9 cellular contexts compared by ENCODE assay signal in the genomic region with DNA sequence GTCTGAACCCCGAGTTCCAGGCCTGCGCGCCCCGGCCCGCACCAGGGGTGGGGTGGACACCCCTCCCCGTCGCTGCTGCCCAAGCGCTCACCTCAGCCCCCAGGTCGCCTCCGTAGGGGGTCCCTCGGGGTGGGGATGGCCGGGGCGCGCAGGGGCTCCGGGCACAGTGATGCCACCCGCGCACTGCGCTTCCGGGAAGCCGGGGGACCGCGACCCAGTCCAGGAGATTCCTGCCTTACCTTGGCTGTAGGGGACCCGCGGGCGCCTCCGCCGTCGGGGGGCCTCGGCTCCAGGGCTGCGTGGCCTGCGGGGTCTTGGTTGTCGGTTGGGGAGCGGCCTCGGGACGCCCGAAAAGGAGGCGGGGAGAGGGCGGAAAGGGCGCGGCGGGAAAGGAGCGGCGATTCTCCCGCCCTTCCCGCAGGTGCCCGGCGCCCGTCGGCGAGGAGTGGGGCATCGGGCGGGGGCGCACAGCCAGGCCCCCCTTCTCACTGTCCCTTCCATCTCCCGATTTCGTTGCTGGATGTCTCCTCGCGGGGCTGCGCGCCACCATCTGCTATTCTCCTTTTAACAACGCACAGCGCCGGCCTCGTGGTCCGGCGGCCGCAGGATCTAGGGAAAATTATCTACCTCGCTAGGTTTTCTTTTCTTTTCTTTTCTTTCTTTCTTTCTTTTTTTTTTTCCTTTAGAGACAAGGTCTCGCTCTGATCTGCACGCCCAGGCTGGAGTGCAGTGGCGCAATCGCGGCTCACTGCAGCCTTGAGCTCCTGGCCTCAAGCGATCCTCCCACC. TPM values are rescaled to one million over a fixed set of nuclear protein-coding genes. Genes with fewer than 3 reads are reported as not detected.
DNase-seq lines count a peak whose midpoint lies in the region; ATAC-seq, FAIRE-seq and TF ChIP-seq lines count a peak whose summit lies in the region.
"Had no signal": no experiment of that assay in that cellular context is flagged by ENCODE, and none has a peak within 500 bp of the region (broad histone marks: within the 10 kb centered on the region; RNA-seq: fewer than 3 reads in every experiment).

Gene KEAP1, minus strand, starts transcription at position 355 of the 788 bp plus-strand sequence. CDS start 3,323 bp downstream, outside the sequence.

- no peaks in the 10 kb centered on the region for H3K9me3 ChIP-seq in HEK293 (ENCODE audit: control insufficient read depth, insufficient read depth, low read depth, low read length)

- peak in 1 of 2 donors; percentile 39 for ATAC-seq in activated T-cell treated with anti-CD3 and anti-CD28 coated beads, Interleukin-2, amount 50 U/mL, for 72 hours (replicated peaks in 1 of 2)

- CTCF ChIA-PET in HEK293 (lab: Yijun Ruan, JAX) = no interaction called here

- TF ChIP-seq CTCF in HEK293 (tag by site-specific recombination; IDR thresholded peaks at IDR 0.05) = no peak
- TF ChIP-seq CTCF in fibroblast of the aortic adventitia (IDR thresholded peaks at IDR 0.05; ENCODE audit: insufficient read depth, low read length) = no peak
- no peak for TF ChIP-seq CTCF in nephron progenitor cell (IDR thresholded peaks at IDR 0.05)

- peak within 1 kb of the TSS; percentile 94 for H3K27ac ChIP-seq in HEK293 (ENCODE audit: extremely low read depth, low read depth, low read length)

- peaks cover 4% of the 10 kb centered on the region; the same call in 1 of the 2 replicates for H3K4me1 ChIP-seq in HEK293 (ENCODE audit: control insufficient read depth, insufficient read depth, low read length)

- H3K4me3 ChIP-seq in GM08714 (ENCODE audit: low read length) (peak within 1 kb of the TSS; percentile 85), HEK293 (ENCODE audit: low read depth, low read length) (peak within 1 kb of the TSS; percentile 85), fibroblast of the aortic adventitia (ENCODE audit: low read depth, low read length) (peak within 1 kb of the TSS; percentile 92)

- no peaks in the 10 kb centered on the region for H3K27me3 Mint-ChIP-seq in activated T-cell treated with anti-CD3 and anti-CD28 coated beads, Interleukin-2, amount 50 U/mL, for 72 hours (ENCODE audit: low read depth)
- no peaks in the 10 kb centered on the region for H3K27me3 Mint-ChIP-seq in nephron progenitor cell (ENCODE audit: low read depth, poor library complexity)

- H3K9me3 Mint-ChIP-seq in activated T-cell treated with anti-CD3 and anti-CD28 coated beads, Interleukin-2, amount 50 U/mL, for 72 hours = no peaks in the 10 kb centered on the region
- no peaks in the 10 kb centered on the region for H3K9me3 Mint-ChIP-seq in nephron progenitor cell

- H3K36me3 Mint-ChIP-seq in activated T-cell treated with anti-CD3 and anti-CD28 coated beads, Interleukin-2, amount 50 U/mL, for 72 hours (ENCODE audit: insufficient read depth in 2 of 2) = peaks cover 9 to 10% of the 10 kb centered on the region in 2 donors
- peaks cover 19% of the 10 kb centered on the region for H3K36me3 Mint-ChIP-seq in nephron progenitor cell (ENCODE audit: low read depth)

- H3K27ac Mint-ChIP-seq in activated T-cell treated with anti-CD3 and anti-CD28 coated beads, Interleukin-2, amount 50 U/mL, for 72 hours = peak within 1 kb of the TSS; percentile 98
- peak within 1 kb of the TSS; percentile 51 for H3K27ac Mint-ChIP-seq in nephron progenitor cell

- peak within 1 kb of the TSS; percentile 96 to 97 for H3K4me3 Mint-ChIP-seq in activated T-cell treated with anti-CD3 and anti-CD28 coated beads, Interleukin-2, amount 50 U/mL, for 72 hours
- H3K4me3 Mint-ChIP-seq in nephron progenitor cell = peak within 1 kb of the TSS; percentile 89

- H3K36me3 ChIP-seq in HEK293 (ENCODE audit: control insufficient read depth in 2 of 2, insufficient read depth in 1 of 2, low read length in 2 of 2) = peaks cover 8 to 23% of the 10 kb centered on the region in 2 experiments; a peak in 2 of 3 replicates

- POLR2A ChIA-PET in HEK293 (lab: Yijun Ruan, JAX) = interaction anchor here (0.6 to 0.7 kb wide), 4 partner anchors 23 to 247 kb away, joined by 3 to 4 read pairs (median 4); partner anchors contain the start of gene CDKN2D

- FAIRE-seq in urothelium cell line (lab: Jason Lieb, UNC) = no peak
- FAIRE-seq: colon had no signal

- DNase-seq in NCI-H1105 (lab: John Stamatoyannopoulos, UW) (peak; percentile 36), fibroblast of the aortic adventitia (ENCODE audit: low read depth) (peak; percentile 18), nephron progenitor cell (peak; percentile 55), urothelium cell line (ENCODE audit: low spot score) (peak; percentile 32), NCI-H1930 (lab: John Stamatoyannopoulos, UW) (no peak)
- peak; percentile 41 to 60 for DNase-seq in activated T-cell treated with anti-CD3 and anti-CD28 coated beads, Interleukin-2, amount 50 U/mL, for 72 hours

- peaks cover 43% of the 10 kb centered on the region for H3K4me1 Mint-ChIP-seq in activated T-cell treated with anti-CD3 and anti-CD28 coated beads, Interleukin-2, amount 50 U/mL, for 72 hours (ENCODE audit: low read depth)
- peaks cover 17% of the 10 kb centered on the region for H3K4me1 Mint-ChIP-seq in nephron progenitor cell

TF ChIP-seq in HEK293, 187 proteins besides CTCF, POLR2A, EP300 and RAD21 (continues in another document):
- TF ChIP-seq, protein P1, sequence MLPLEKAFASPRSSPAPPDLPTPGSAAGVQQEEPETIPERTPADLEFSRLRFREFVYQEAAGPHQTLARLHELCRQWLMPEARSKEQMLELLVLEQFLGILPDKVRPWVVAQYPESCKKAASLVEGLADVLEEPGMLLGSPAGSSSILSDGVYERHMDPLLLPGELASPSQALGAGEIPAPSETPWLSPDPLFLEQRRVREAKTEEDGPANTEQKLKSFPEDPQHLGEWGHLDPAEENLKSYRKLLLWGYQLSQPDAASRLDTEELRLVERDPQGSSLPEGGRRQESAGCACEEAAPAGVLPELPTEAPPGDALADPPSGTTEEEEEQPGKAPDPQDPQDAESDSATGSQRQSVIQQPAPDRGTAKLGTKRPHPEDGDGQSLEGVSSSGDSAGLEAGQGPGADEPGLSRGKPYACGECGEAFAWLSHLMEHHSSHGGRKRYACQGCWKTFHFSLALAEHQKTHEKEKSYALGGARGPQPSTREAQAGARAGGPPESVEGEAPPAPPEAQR (tag by site-specific recombination; IDR thresholded peaks at IDR 0.05) = 0 out of 2 replicates have a peak, but pooled peaks have one; percentile 37
- TF ChIP-seq YY2 (tag by site-specific recombination; IDR thresholded peaks at IDR 0.05) (0 out of 2 replicates have a peak, but pooled peaks have one; percentile 3), GLIS1 (tag by site-specific recombination; IDR thresholded peaks at IDR 0.05) (peak; percentile 90), ZNF266 (tag by site-specific recombination; IDR thresholded peaks at IDR 0.05; ENCODE audit: low read depth) (no peak), HOXD13 (CRISPR knock-in tag; IDR thresholded peaks at IDR 0.05; ENCODE audit: borderline replicate concordance) (no peak)
- TF ChIP-seq, protein P2, sequence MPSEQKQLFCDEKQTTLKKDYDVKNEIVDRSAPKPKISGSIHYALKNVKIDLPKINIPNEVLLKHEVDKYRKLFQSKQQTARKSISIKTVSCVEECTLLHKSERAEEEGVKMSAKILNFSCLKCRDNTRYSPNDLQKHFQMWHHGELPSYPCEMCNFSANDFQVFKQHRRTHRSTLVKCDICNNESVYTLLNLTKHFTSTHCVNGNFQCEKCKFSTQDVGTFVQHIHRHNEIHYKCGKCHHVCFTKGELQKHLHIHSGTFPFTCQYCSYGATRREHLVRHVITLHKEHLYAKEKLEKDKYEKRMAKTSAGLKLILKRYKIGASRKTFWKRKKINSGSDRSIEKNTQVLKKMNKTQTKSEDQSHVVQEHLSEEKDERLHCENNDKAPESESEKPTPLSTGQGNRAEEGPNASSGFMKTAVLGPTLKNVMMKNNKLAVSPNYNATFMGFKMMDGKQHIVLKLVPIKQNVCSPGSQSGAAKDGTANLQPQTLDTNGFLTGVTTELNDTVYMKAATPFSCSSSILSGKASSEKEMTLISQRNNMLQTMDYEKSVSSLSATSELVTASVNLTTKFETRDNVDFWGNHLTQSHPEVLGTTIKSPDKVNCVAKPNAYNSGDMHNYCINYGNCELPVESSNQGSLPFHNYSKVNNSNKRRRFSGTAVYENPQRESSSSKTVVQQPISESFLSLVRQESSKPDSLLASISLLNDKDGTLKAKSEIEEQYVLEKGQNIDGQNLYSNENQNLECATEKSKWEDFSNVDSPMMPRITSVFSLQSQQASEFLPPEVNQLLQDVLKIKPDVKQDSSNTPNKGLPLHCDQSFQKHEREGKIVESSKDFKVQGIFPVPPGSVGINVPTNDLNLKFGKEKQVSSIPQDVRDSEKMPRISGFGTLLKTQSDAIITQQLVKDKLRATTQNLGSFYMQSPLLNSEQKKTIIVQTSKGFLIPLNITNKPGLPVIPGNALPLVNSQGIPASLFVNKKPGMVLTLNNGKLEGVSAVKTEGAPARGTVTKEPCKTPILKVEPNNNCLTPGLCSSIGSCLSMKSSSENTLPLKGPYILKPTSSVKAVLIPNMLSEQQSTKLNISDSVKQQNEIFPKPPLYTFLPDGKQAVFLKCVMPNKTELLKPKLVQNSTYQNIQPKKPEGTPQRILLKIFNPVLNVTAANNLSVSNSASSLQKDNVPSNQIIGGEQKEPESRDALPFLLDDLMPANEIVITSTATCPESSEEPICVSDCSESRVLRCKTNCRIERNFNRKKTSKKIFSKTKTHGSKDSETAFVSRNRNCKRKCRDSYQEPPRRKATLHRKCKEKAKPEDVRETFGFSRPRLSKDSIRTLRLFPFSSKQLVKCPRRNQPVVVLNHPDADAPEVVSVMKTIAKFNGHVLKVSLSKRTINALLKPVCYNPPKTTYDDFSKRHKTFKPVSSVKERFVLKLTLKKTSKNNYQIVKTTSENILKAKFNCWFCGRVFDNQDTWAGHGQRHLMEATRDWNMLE (tag by site-specific recombination; conservative IDR thresholded peaks at IDR 0.05; ENCODE audit: low read depth) = no peak
- TF ChIP-seq, protein P3, sequence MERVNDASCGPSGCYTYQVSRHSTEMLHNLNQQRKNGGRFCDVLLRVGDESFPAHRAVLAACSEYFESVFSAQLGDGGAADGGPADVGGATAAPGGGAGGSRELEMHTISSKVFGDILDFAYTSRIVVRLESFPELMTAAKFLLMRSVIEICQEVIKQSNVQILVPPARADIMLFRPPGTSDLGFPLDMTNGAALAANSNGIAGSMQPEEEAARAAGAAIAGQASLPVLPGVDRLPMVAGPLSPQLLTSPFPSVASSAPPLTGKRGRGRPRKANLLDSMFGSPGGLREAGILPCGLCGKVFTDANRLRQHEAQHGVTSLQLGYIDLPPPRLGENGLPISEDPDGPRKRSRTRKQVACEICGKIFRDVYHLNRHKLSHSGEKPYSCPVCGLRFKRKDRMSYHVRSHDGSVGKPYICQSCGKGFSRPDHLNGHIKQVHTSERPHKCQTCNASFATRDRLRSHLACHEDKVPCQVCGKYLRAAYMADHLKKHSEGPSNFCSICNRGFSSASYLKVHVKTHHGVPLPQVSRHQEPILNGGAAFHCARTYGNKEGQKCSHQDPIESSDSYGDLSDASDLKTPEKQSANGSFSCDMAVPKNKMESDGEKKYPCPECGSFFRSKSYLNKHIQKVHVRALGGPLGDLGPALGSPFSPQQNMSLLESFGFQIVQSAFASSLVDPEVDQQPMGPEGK (tag by site-specific recombination; IDR thresholded peaks at IDR 0.05) = peak; percentile 76

RNA-seq across cellular contexts. Expression of gene KEAP1, which starts in this region (rescaled TPM):
- 10 to 100 TPM; 65.2 to 70.7 TPM for total RNA-seq in activated T-cell treated with anti-CD3 and anti-CD28 coated beads, Interleukin-2, amount 50 U/mL, for 72 hours
- total RNA-seq in fibroblast of the aortic adventitia (ENCODE audit: low replicate concordance) = 62.5 and 130 TPM in 2 replicates

Comparison
In these comparisons a context has a peak if more than half of its experiments do, and no peak if none do; other contexts are left out.
1. DNase-seq: peak in NCI-H1105 (single experiment), activated T-cell treated with anti-CD3 and anti-CD28 coated beads, Interleukin-2, amount 50 U/mL, for 72 hours (2 of 2), fibroblast of the aortic adventitia (single experiment), nephron progenitor cell (single experiment) and urothelium cell line (single experiment); none in NCI-H1930 (0 of 2).
2. Peak in every context shown above with its lines, with median percentiles within 50 percentile points of each other: H3K4me3 ChIP-seq.